ENCODE assay signal across 12 cellular contexts in the genomic region with DNA sequence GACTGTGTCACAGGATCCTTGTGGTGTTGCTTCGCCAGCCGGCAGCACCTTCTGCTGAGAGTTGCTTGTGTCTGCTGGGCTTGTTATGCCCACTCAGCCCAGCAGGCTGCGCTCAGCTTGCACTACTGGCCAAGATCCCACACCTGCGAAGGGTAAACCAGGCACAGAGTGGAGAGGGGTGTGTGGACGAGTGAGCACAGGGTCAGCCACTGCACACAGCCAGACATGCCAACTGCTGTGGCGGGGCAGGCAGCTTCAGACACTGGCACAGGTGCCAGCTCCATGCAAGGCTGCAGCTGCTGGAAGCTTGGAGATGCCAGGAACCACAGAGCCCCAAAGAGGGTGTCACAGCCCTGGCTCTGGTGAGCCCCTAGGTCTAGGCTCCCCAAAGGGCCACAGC.
DNase-seq lines count a peak whose midpoint lies in the region; ATAC-seq and TF ChIP-seq lines count a peak whose summit lies in the region.
"Had no signal": no experiment of that assay in that cellular context is flagged by ENCODE, and none has a peak within 500 bp of the region (broad histone marks: within the 10 kb centered on the region; RNA-seq: fewer than 3 reads in every experiment).

No MANE protein-coding gene starts in this region.

- in situ Hi-C loops in mammary epithelial cell (cut with MboI; ENCODE audit: low sequenced_read_pairs in 2 of 2), result no loop called here

- no TSS peak for BruUV-seq in mammary epithelial cell (replicated peaks; lab: Mats Ljungman, UMichigan)

- CTCF ChIA-PET in mammary epithelial cell (lab: Charles Lee; ENCODE audit: low non-redundant PET), result no interaction called here

- intact Hi-C loops in mammary epithelial cell (cut with micrococcal nuclease) (no loop called here), breast epithelium (cut with DNase I; ENCODE audit: low total_unique reads) (no loop called here), left ventricle myocardium inferior (cut with micrococcal nuclease) (no loop called here)

- ATAC-seq in HG03457 (IDR thresholded peaks at IDR 0.05; ENCODE audit: unreplicated experiment) (no peak), GM18870 (IDR thresholded peaks at IDR 0.05; ENCODE audit: unreplicated experiment) (no peak)

- H3K9me3 ChIP-seq in mammary epithelial cell (replicated peaks; ENCODE audit: insufficient read depth, low read length), result no peaks in the 10 kb centered on the region
- no peaks in the 10 kb centered on the region for H3K9me3 ChIP-seq in breast epithelium
- peaks cover 7% of the 10 kb centered on the region for H3K9me3 ChIP-seq in left ventricle myocardium inferior (replicated peaks)

- peaks cover 3% of the 10 kb centered on the region for H3K27me3 ChIP-seq in mammary epithelial cell (ENCODE audit: insufficient read depth, low read length)
- H3K27me3 ChIP-seq in breast epithelium, result no peaks in the 10 kb centered on the region
- H3K27me3 ChIP-seq in left ventricle myocardium inferior (ENCODE audit: low read depth), result no peaks in the 10 kb centered on the region

- no peak for TF ChIP-seq POLR2A in breast epithelium (IDR thresholded peaks at IDR 0.05)

- H4K20me1 ChIP-seq in mammary epithelial cell (ENCODE audit: insufficient read depth, low read length), result no peaks in the 10 kb centered on the region

- H3K36me3 ChIP-seq in mammary epithelial cell (ENCODE audit: insufficient read depth, low read length), result no peaks in the 10 kb centered on the region
- H3K36me3 ChIP-seq in breast epithelium, result no peaks in the 10 kb centered on the region
- H3K36me3 ChIP-seq in left ventricle myocardium inferior, result no peaks in the 10 kb centered on the region

- WGBS in mammary epithelial cell (ENCODE audit: low coverage, missing lambda C conversion rate), result 74% methylated on average over 6 of the region's 6 CpGs

- no peak overlapping the region for H3K4me2 ChIP-seq in mammary epithelial cell (ENCODE audit: insufficient read depth, low read depth, low read length)

- no peaks in the 10 kb centered on the region for H3K4me1 ChIP-seq in mammary epithelial cell (ENCODE audit: insufficient read depth, low read length)
- H3K4me1 ChIP-seq in breast epithelium, result no peaks in the 10 kb centered on the region
- H3K4me1 ChIP-seq in left ventricle myocardium inferior, result peaks cover 9% of the 10 kb centered on the region

- DNase-seq in mammary epithelial cell, result no peak
- DNase-seq in breast epithelium (ENCODE audit: low spot score in 2 of 2), result no peak
- peak; percentile 72 for DNase-seq in RPMI8226
- DNase-seq in islet precursor cell, result peak; percentile 82
- no peak for DNase-seq in hypothalamus (lab: John Stamatoyannopoulos, UW)
- DNase-seq in left ventricle myocardium inferior, result no peak
- DNase-seq: activated CD4-positive, alpha-beta T cell treated with anti-CD3 and anti-CD28 coated beads, Interleukin-2, amount 10 ng/mL, durations not matched to agents 24 days and 14 days; C1 segment of cervical spinal cord; head of caudate nucleus; occipital lobe had no signal

- no peak overlapping the region for H3K4me3 ChIP-seq in mammary epithelial cell (replicated peaks in 1 of 3; ENCODE audit: insufficient read depth in 1 of 3, low read depth in 2 of 3, low read length in 3 of 3)
- no peak overlapping the region for H3K4me3 ChIP-seq in breast epithelium
- H3K4me3 ChIP-seq in left ventricle myocardium inferior, result no peak overlapping the region

- no peak overlapping the region for H2AFZ ChIP-seq in mammary epithelial cell (ENCODE audit: low read depth, low read length)

- H3K79me2 ChIP-seq in mammary epithelial cell (ENCODE audit: insufficient read depth, low read length), result no peaks in the 10 kb centered on the region

- H3K27ac ChIP-seq in mammary epithelial cell (ENCODE audit: insufficient read depth, low read depth, low read length) (no peak overlapping the region), breast epithelium (no peak overlapping the region), left ventricle myocardium inferior (replicated peaks) (no peak overlapping the region)

- dilution Hi-C loops in mammary epithelial cell (cut with HindIII; ENCODE audit: low sequenced_read_pairs), result loop anchor here (5.0 kb wide), 1 partner anchor 36 kb away; no protein-coding TSS in a partner anchor

- H3K9ac ChIP-seq in mammary epithelial cell (ENCODE audit: insufficient read depth, low read length), result no peak overlapping the region

- TF ChIP-seq CTCF in mammary epithelial cell (conservative IDR thresholded peaks at IDR 0.05 in 1 of 2, IDR thresholded peaks at IDR 0.05 in 1 of 2; ENCODE audit: extremely low read depth in 1 of 2, insufficient read depth in 1 of 2, low read depth in 1 of 2, low read length in 2 of 2), result peak; percentile 7 to 21
- TF ChIP-seq CTCF in breast epithelium (IDR thresholded peaks at IDR 0.05), result no peak
- no peak for TF ChIP-seq CTCF in left ventricle myocardium inferior (IDR thresholded peaks at IDR 0.05; ENCODE audit: borderline replicate concordance)

Comparison
In these comparisons a context has a peak if more than half of its experiments do, and no peak if none do; other contexts are left out.
1. CTCF ChIP-seq: peak in mammary epithelial cell (2 of 2); none in breast epithelium (0 of 3) and left ventricle myocardium inferior (single experiment).
2. DNase-seq: peak in RPMI8226 (single experiment) and islet precursor cell (single experiment); none in mammary epithelial cell (single experiment), breast epithelium (0 of 2), hypothalamus (0 of 51) and left ventricle myocardium inferior (single experiment).